In the genomic region with DNA sequence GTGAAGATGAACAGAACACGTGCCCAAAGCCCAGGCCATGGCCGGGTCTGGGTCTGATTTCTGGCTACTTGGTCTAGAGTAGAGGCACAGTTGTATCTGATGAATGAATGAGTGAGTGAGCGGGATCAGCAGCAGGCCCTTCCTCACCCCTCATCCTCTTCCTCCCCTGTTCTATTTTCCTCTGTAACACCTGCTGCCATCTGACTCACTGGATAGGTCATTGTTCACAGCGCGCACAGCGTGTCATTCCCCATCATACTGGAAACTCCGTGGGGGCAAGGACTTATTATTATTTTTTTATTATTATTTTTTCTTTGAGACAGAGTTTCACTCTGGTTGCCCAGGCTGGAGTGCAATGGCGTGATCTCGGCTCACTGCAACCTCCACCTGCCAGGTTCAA, we compare ENCODE assay signal across 16 cellular contexts. TPM values are rescaled to one million over a fixed set of nuclear protein-coding genes. Genes with fewer than 3 reads are reported as not detected.
DNase-seq lines count a peak whose midpoint lies in the region; ATAC-seq and TF ChIP-seq lines count a peak whose summit lies in the region.
"Had no signal": no experiment of that assay in that cellular context is flagged by ENCODE, and none has a peak within 500 bp of the region (broad histone marks: within the 10 kb centered on the region; RNA-seq: fewer than 3 reads in every experiment).

No MANE protein-coding gene starts in this region.

- CTCF ChIA-PET in MCF 10A (lab: Yijun Ruan, JAX): interaction anchor here (1.0 to 3.7 kb wide), 9 partner anchors 8 to 169 kb away, joined by 3 to 19 read pairs (median 5); no protein-coding TSS in a partner anchor

- no peak overlapping the region for H3K4me3 Mint-ChIP-seq in MCF 10A (ENCODE audit: unreplicated experiment)
- no peak overlapping the region for H3K4me3 Mint-ChIP-seq in activated T-helper 2 cell treated with anti-CD3 and anti-CD28 coated beads, Interferon-gamma antibody, Interleukin-2, Interleukin-4, amounts not matched to agents 10 μg/mL and 5 μg/mL and 100 μg/mL, durations not matched to agents 14 hours and 24 hours and 36 hours (ENCODE audit: low read depth)

- no peaks in the 10 kb centered on the region for H3K36me3 ChIP-seq in breast epithelium
- no peaks in the 10 kb centered on the region for H3K36me3 ChIP-seq in upper lobe of right lung
- H3K36me3 ChIP-seq: MG63 had no signal

- no peak overlapping the region for H3K27ac Mint-ChIP-seq in MCF 10A (ENCODE audit: low read depth, unreplicated experiment)
- H3K27ac Mint-ChIP-seq in activated T-helper 2 cell treated with anti-CD3 and anti-CD28 coated beads, Interferon-gamma antibody, Interleukin-2, Interleukin-4, amounts not matched to agents 10 μg/mL and 5 μg/mL and 100 μg/mL, durations not matched to agents 14 hours and 24 hours and 36 hours: peak overlapping the region; percentile 86

- POLR2A ChIA-PET in MCF 10A (lab: Yijun Ruan, JAX): interaction anchor here (1.0 to 1.4 kb wide), 3 partner anchors 99 to 103 kb away, joined by 3 to 5 read pairs (median 4); partner anchors contain the start of gene IFT27

- H3K9me3 ChIP-seq in breast epithelium (no peaks in the 10 kb centered on the region), upper lobe of right lung (no peaks in the 10 kb centered on the region)
- H3K9me3 ChIP-seq: MG63 had no signal

- H3K4me1 ChIP-seq in breast epithelium: peaks cover 0 to 3% of the 10 kb centered on the region in 2 donors
- H3K4me1 ChIP-seq in upper lobe of right lung: peaks cover 18% of the 10 kb centered on the region

- ATAC-seq in upper lobe of right lung (no peak), GM18517 (IDR thresholded peaks at IDR 0.05; ENCODE audit: unreplicated experiment) (no peak)
- ATAC-seq: PC-3 had no signal

- H3K27me3 ChIP-seq in breast epithelium (no peaks in the 10 kb centered on the region), upper lobe of right lung (no peaks in the 10 kb centered on the region)

- no peak for DNase-seq in breast epithelium (ENCODE audit: low spot score in 2 of 2)
- DNase-seq in MCF 10A (ENCODE audit: unreplicated experiment): no peak
- no peak for DNase-seq in activated T-helper 2 cell treated with anti-CD3 and anti-CD28 coated beads, Interferon-gamma antibody, Interleukin-2, Interleukin-4, amounts not matched to agents 10 μg/mL and 5 μg/mL and 100 μg/mL, durations not matched to agents 14 hours and 24 hours and 36 hours (ENCODE audit: low spot score)
- DNase-seq in mesenteric fat pad (ENCODE audit: low spot score): peak; percentile 81
- DNase-seq in upper lobe of right lung: peak; percentile 37
- no peak for DNase-seq in activated naive CD4-positive, alpha-beta T cell (lab: John Stamatoyannopoulos, UW)
- DNase-seq in T-helper 2 cell: no peak
- DNase-seq: cerebellar nuclear complex; H7; MG63; NCI-H2029 treated with DMSO at 0.1 percent for 48 hours; NCI-H524 treated with DMSO at 0.1 percent for 48 hours; stimulated activated CD4-positive, alpha-beta T cell treated with anti-CD3 and anti-CD28 coated beads, Interleukin-4, amount 100 ng/mL, for 1 hour had no signal

- peaks cover 39% of the 10 kb centered on the region for H3K27me3 Mint-ChIP-seq in MCF 10A (ENCODE audit: insufficient read depth, unreplicated experiment)
- H3K27me3 Mint-ChIP-seq in activated T-helper 2 cell treated with anti-CD3 and anti-CD28 coated beads, Interferon-gamma antibody, Interleukin-2, Interleukin-4, amounts not matched to agents 10 μg/mL and 5 μg/mL and 100 μg/mL, durations not matched to agents 14 hours and 24 hours and 36 hours (ENCODE audit: low read depth): no peaks in the 10 kb centered on the region

- H3K36me3 Mint-ChIP-seq in MCF 10A (ENCODE audit: insufficient read depth, unreplicated experiment): no peaks in the 10 kb centered on the region
- peaks cover 63% of the 10 kb centered on the region for H3K36me3 Mint-ChIP-seq in activated T-helper 2 cell treated with anti-CD3 and anti-CD28 coated beads, Interferon-gamma antibody, Interleukin-2, Interleukin-4, amounts not matched to agents 10 μg/mL and 5 μg/mL and 100 μg/mL, durations not matched to agents 14 hours and 24 hours and 36 hours (ENCODE audit: low read depth)

- TF ChIP-seq POLR2A in breast epithelium (IDR thresholded peaks at IDR 0.05): no peak

- peaks cover 29% of the 10 kb centered on the region for H3K4me1 Mint-ChIP-seq in MCF 10A (ENCODE audit: insufficient read depth, unreplicated experiment)
- peaks cover 22% of the 10 kb centered on the region for H3K4me1 Mint-ChIP-seq in activated T-helper 2 cell treated with anti-CD3 and anti-CD28 coated beads, Interferon-gamma antibody, Interleukin-2, Interleukin-4, amounts not matched to agents 10 μg/mL and 5 μg/mL and 100 μg/mL, durations not matched to agents 14 hours and 24 hours and 36 hours (ENCODE audit: low read depth)

- no TSS peak for BruUV-seq in MCF 10A (replicated peaks; lab: Mats Ljungman, UMichigan)

- H3K27ac ChIP-seq in breast epithelium (peak overlapping the region; percentile 87 to 93), upper lobe of right lung (peak overlapping the region; percentile 71)

- H3K9me3 Mint-ChIP-seq in MCF 10A (ENCODE audit: unreplicated experiment): no peaks in the 10 kb centered on the region
- peaks cover 9% of the 10 kb centered on the region for H3K9me3 Mint-ChIP-seq in activated T-helper 2 cell treated with anti-CD3 and anti-CD28 coated beads, Interferon-gamma antibody, Interleukin-2, Interleukin-4, amounts not matched to agents 10 μg/mL and 5 μg/mL and 100 μg/mL, durations not matched to agents 14 hours and 24 hours and 36 hours

- no peak overlapping the region for H3K4me3 ChIP-seq in breast epithelium
- H3K4me3 ChIP-seq in upper lobe of right lung: no peak overlapping the region
- H3K4me3 ChIP-seq: MG63 had no signal

- intact Hi-C loops in breast epithelium (cut with DNase I; ENCODE audit: low total_unique reads): no loop called here
- intact Hi-C loops in MCF 10A (cut with micrococcal nuclease): loop anchor here (10.0 kb wide), 1 partner anchor 320 kb away; no protein-coding TSS in a partner anchor
- intact Hi-C loops in activated T-helper 2 cell treated with anti-CD3 and anti-CD28 coated beads, Interferon-gamma antibody, Interleukin-2, Interleukin-4, amounts not matched to agents 10 μg/mL and 5 μg/mL and 100 μg/mL, durations not matched to agents 14 hours and 24 hours and 36 hours (cut with micrococcal nuclease): loop anchor here (1.0 to 5.0 kb wide), 3 partner anchors 11 to 103 kb away; no protein-coding TSS in a partner anchor
- intact Hi-C loops in upper lobe of right lung (cut with DNase I): no loop called here

- TF ChIP-seq CTCF in breast epithelium (IDR thresholded peaks at IDR 0.05) (no peak), MCF 10A (IDR thresholded peaks at IDR 0.05; ENCODE audit: unreplicated experiment) (no peak), upper lobe of right lung (IDR thresholded peaks at IDR 0.05) (no peak)

RNA-seq across cellular contexts. Expression of gene NCF4, which starts 13.9 kb away (rescaled TPM):
- 10 to 100 TPM; 13.4 to 36.8 (median 14.5) TPM for total RNA-seq in breast epithelium
- total RNA-seq in MCF 10A (2022): not detected in 2 replicates
- 15.7 and 18.8 TPM in 2 replicates for total RNA-seq in activated T-helper 2 cell treated with anti-CD3 and anti-CD28 coated beads, Interferon-gamma antibody, Interleukin-2, Interleukin-4, amounts not matched to agents 10 μg/mL and 5 μg/mL and 100 μg/mL, durations not matched to agents 14 hours and 24 hours and 36 hours
- 51.0 TPM for total RNA-seq in mesenteric fat pad
- total RNA-seq in upper lobe of right lung: 37.0 TPM
- total RNA-seq: H7 had no signal

RNA-seq across cellular contexts. Expression of gene CSF2RB, which starts 38.7 kb away (rescaled TPM):
- total RNA-seq in breast epithelium: 1 to 10 TPM; 3.3 to 8.6 (median 3.8) TPM
- total RNA-seq in MCF 10A (2022): not detected in 2 replicates
- total RNA-seq in activated T-helper 2 cell treated with anti-CD3 and anti-CD28 coated beads, Interferon-gamma antibody, Interleukin-2, Interleukin-4, amounts not matched to agents 10 μg/mL and 5 μg/mL and 100 μg/mL, durations not matched to agents 14 hours and 24 hours and 36 hours: 4.6 and 4.9 TPM in 2 replicates
- total RNA-seq in mesenteric fat pad: 13.3 TPM
- 27.2 TPM for total RNA-seq in upper lobe of right lung
- total RNA-seq: H7, PC-3 had no signal

RNA-seq across cellular contexts. Expression of gene PVALB, which starts 57.9 kb away (rescaled TPM):
- total RNA-seq in breast epithelium: 1 to 10 TPM in 1 of 3 donors, not detected in 2; 1.8 TPM
- not detected in 2 replicates for total RNA-seq in MCF 10A (2022)
- not detected in 2 replicates for total RNA-seq in activated T-helper 2 cell treated with anti-CD3 and anti-CD28 coated beads, Interferon-gamma antibody, Interleukin-2, Interleukin-4, amounts not matched to agents 10 μg/mL and 5 μg/mL and 100 μg/mL, durations not matched to agents 14 hours and 24 hours and 36 hours
- not detected for total RNA-seq in mesenteric fat pad
- total RNA-seq in upper lobe of right lung: 2.5 TPM
- total RNA-seq: PC-3, sciatic nerve had no signal

Comparison
In these comparisons a context has a peak if more than half of its experiments do, and no peak if none do; other contexts are left out.
1. RNA of gene NCF4, which starts 13.9 kb away (total RNA-seq): 51.0 TPM in mesenteric fat pad (single experiment), 37.0 TPM in upper lobe of right lung (single experiment), 15.7 to 18.8 TPM in activated T-helper 2 cell treated with anti-CD3 and anti-CD28 coated beads, Interferon-gamma antibody, Interleukin-2, Interleukin-4, amounts not matched to agents 10 μg/mL and 5 μg/mL and 100 μg/mL, durations not matched to agents 14 hours and 24 hours and 36 hours and 13.4 to 36.8 TPM in breast epithelium; not detected in MCF 10A; every median in the first group is over 10 times any median in the second.
2. intact Hi-C loops: an anchor here in MCF 10A (10.0 kb wide) and activated T-helper 2 cell treated with anti-CD3 and anti-CD28 coated beads, Interferon-gamma antibody, Interleukin-2, Interleukin-4, amounts not matched to agents 10 μg/mL and 5 μg/mL and 100 μg/mL, durations not matched to agents 14 hours and 24 hours and 36 hours (1.0 to 5.0 kb wide); none called in breast epithelium and upper lobe of right lung.
3. DNase-seq: peak in mesenteric fat pad (single experiment) and upper lobe of right lung (single experiment); none in breast epithelium (0 of 2), MCF 10A (single experiment), activated T-helper 2 cell treated with anti-CD3 and anti-CD28 coated beads, Interferon-gamma antibody, Interleukin-2, Interleukin-4, amounts not matched to agents 10 μg/mL and 5 μg/mL and 100 μg/mL, durations not matched to agents 14 hours and 24 hours and 36 hours (single experiment), activated naive CD4-positive, alpha-beta T cell (0 of 4) and T-helper 2 cell (0 of 5).